In genomic region chr2:179218848-179219594, GRCh38 we compare ENCODE assay signal across 8 cellular contexts. TPM values are rescaled to one million over a fixed set of nuclear protein-coding genes. Genes with fewer than 3 reads are reported as not detected.
DNase-seq lines count a peak whose midpoint lies in the region; ATAC-seq and TF ChIP-seq lines count a peak whose summit lies in the region.

No MANE protein-coding gene starts in this region.

- no peaks in the 10 kb centered on the region for H3K36me3 Mint-ChIP-seq in activated CD8-positive, alpha-beta T cell treated with anti-CD3 and anti-CD28 coated beads, Interleukin-2, amount 10 ng/mL, durations not matched to agents 7 days and 5 days (ENCODE audit: low read depth)
- no peaks in the 10 kb centered on the region for H3K36me3 Mint-ChIP-seq in naive thymus-derived CD4-positive, alpha-beta T cell

- intact Hi-C loops in esophagus muscularis mucosa (cut with DNase I) (no loop called here), stomach (cut with DNase I; ENCODE audit: low total_unique reads) (no loop called here)
- intact Hi-C loops in naive thymus-derived CD4-positive, alpha-beta T cell (cut with micrococcal nuclease), result loop anchor here (1.0 to 5.0 kb wide), 12 partner anchors 20 to 858 kb away; partner anchors contain the start of gene SESTD1 (in 1 of the 2)

- peak; percentile 69 for TF ChIP-seq CTCF in BE2C (IDR thresholded peaks at IDR 0.05; ENCODE audit: low read depth, low read length)
- peak; percentile 84 to 94 (median 86) for TF ChIP-seq CTCF in esophagus muscularis mucosa (IDR thresholded peaks at IDR 0.05)
- peak in 5 of 7 experiments; percentile 56 to 81 (median 75) for TF ChIP-seq CTCF in stomach (IDR thresholded peaks at IDR 0.05)

- POLR2A ChIA-PET in activated CD8-positive, alpha-beta T cell treated with anti-CD3 and anti-CD28 coated beads, Interleukin-2, amount 10 ng/mL, durations not matched to agents 7 days and 5 days (lab: Charles Lee), result no interaction called here
- POLR2A ChIA-PET in naive thymus-derived CD4-positive, alpha-beta T cell (lab: Charles Lee), result interaction anchor here (0.6 kb wide), 1 partner anchor 1761 kb away, joined by 3 read pairs; no protein-coding TSS in a partner anchor

- peak; percentile 86 for ATAC-seq in GM18907 (IDR thresholded peaks at IDR 0.05; ENCODE audit: unreplicated experiment)
- ATAC-seq in HG03378 (IDR thresholded peaks at IDR 0.05; ENCODE audit: unreplicated experiment), result peak; percentile 94
- ATAC-seq in activated CD8-positive, alpha-beta T cell treated with anti-CD3 and anti-CD28 coated beads, Interleukin-2, amount 10 ng/mL, durations not matched to agents 7 days and 5 days, result peak; percentile 53
- ATAC-seq in naive thymus-derived CD4-positive, alpha-beta T cell, result peak; percentile 72

- H3K4me1 ChIP-seq in BE2C (no peaks in the 10 kb centered on the region), esophagus muscularis mucosa (peaks cover 6 to 31% (median 24%) of the 10 kb centered on the region in 4 donors), stomach (peaks cover 0 to 22% (median 8%) of the 10 kb centered on the region in 4 donors)
- no peaks in the 10 kb centered on the region for H3K4me1 ChIP-seq in naive thymus-derived CD4-positive, alpha-beta T cell (ENCODE audit: control insufficient read depth in 2 of 2, insufficient read depth in 2 of 2, low read length in 2 of 2)

- WGBS in esophagus muscularis mucosa, result 55% methylated on average over 4 of the region's 4 CpGs
- WGBS in stomach, 5 donors, result 48 to 62% (median 54%) methylated on average over 4 of the region's 4 CpGs

- CTCF ChIA-PET in activated CD8-positive, alpha-beta T cell treated with anti-CD3 and anti-CD28 coated beads, Interleukin-2, amount 10 ng/mL, durations not matched to agents 7 days and 5 days (lab: Charles Lee), result interaction anchor here (0.6 to 1.1 kb wide), 15 partner anchors 11 to 458 kb away, joined by 3 to 5 read pairs (median 3); no protein-coding TSS in a partner anchor
- CTCF ChIA-PET in naive thymus-derived CD4-positive, alpha-beta T cell (lab: Charles Lee), result interaction anchor here (0.7 to 2.5 kb wide), 6 partner anchors 21 to 715 kb away, joined by 3 to 13 read pairs (median 4); no protein-coding TSS in a partner anchor

- DNase-seq in BE2C (peak; percentile 27), NCI-H524 treated with DMSO at 0.1 percent for 48 hours (lab: John Stamatoyannopoulos, UW) (peak; percentile 34), esophagus muscularis mucosa (ENCODE audit: extremely low spot score) (no peak), stomach (peak; percentile 75)
- peak; percentile 68 for DNase-seq in activated CD8-positive, alpha-beta T cell treated with anti-CD3 and anti-CD28 coated beads, Interleukin-2, amount 10 ng/mL, durations not matched to agents 7 days and 5 days
- DNase-seq in naive thymus-derived CD4-positive, alpha-beta T cell, result peak in 8 of 9 donors; percentile 12 to 53 (median 34)

- H3K27ac ChIP-seq in esophagus muscularis mucosa (replicated peaks in 1 of 4), result no peak overlapping the region
- H3K27ac ChIP-seq in naive thymus-derived CD4-positive, alpha-beta T cell (ENCODE audit: low read depth, low read length), result no peak overlapping the region
- no peak overlapping the region for H3K27ac ChIP-seq in stomach

- H3K9me3 Mint-ChIP-seq in activated CD8-positive, alpha-beta T cell treated with anti-CD3 and anti-CD28 coated beads, Interleukin-2, amount 10 ng/mL, durations not matched to agents 7 days and 5 days (ENCODE audit: insufficient read depth), result no peaks in the 10 kb centered on the region
- H3K9me3 Mint-ChIP-seq in naive thymus-derived CD4-positive, alpha-beta T cell, result peaks cover 0 to 4% (median 0%) of the 10 kb centered on the region in 11 donors

- H3K4me3 Mint-ChIP-seq in activated CD8-positive, alpha-beta T cell treated with anti-CD3 and anti-CD28 coated beads, Interleukin-2, amount 10 ng/mL, durations not matched to agents 7 days and 5 days, result no peak overlapping the region
- H3K4me3 Mint-ChIP-seq in naive thymus-derived CD4-positive, alpha-beta T cell, result no peak overlapping the region

- peaks cover 10% of the 10 kb centered on the region for H3K27me3 Mint-ChIP-seq in activated CD8-positive, alpha-beta T cell treated with anti-CD3 and anti-CD28 coated beads, Interleukin-2, amount 10 ng/mL, durations not matched to agents 7 days and 5 days (ENCODE audit: low read depth)
- peaks cover 0 to 7% (median 0%) of the 10 kb centered on the region in 5 donors for H3K27me3 Mint-ChIP-seq in naive thymus-derived CD4-positive, alpha-beta T cell

- no peak overlapping the region for H3K27ac Mint-ChIP-seq in activated CD8-positive, alpha-beta T cell treated with anti-CD3 and anti-CD28 coated beads, Interleukin-2, amount 10 ng/mL, durations not matched to agents 7 days and 5 days
- no peak overlapping the region for H3K27ac Mint-ChIP-seq in naive thymus-derived CD4-positive, alpha-beta T cell

- H3K27me3 ChIP-seq in BE2C (no peaks in the 10 kb centered on the region), esophagus muscularis mucosa (no peaks in the 10 kb centered on the region), stomach (no peaks in the 10 kb centered on the region)
- H3K27me3 ChIP-seq in naive thymus-derived CD4-positive, alpha-beta T cell (ENCODE audit: control insufficient read depth in 2 of 2, insufficient read depth in 2 of 2, low read length in 2 of 2), result no peaks in the 10 kb centered on the region

- H3K4me3 ChIP-seq in BE2C (ENCODE audit: low read depth, low read length), result no peak overlapping the region
- no peak overlapping the region for H3K4me3 ChIP-seq in esophagus muscularis mucosa
- no peak overlapping the region for H3K4me3 ChIP-seq in naive thymus-derived CD4-positive, alpha-beta T cell (ENCODE audit: low read length)
- H3K4me3 ChIP-seq in stomach, result no peak overlapping the region

- no peaks in the 10 kb centered on the region for H3K36me3 ChIP-seq in BE2C
- no peaks in the 10 kb centered on the region for H3K36me3 ChIP-seq in esophagus muscularis mucosa
- H3K36me3 ChIP-seq in naive thymus-derived CD4-positive, alpha-beta T cell (ENCODE audit: control insufficient read depth in 2 of 3, insufficient read depth in 3 of 3, low read length in 3 of 3), result no peaks in the 10 kb centered on the region
- no peaks in the 10 kb centered on the region for H3K36me3 ChIP-seq in stomach

- no peaks in the 10 kb centered on the region for H3K4me1 Mint-ChIP-seq in activated CD8-positive, alpha-beta T cell treated with anti-CD3 and anti-CD28 coated beads, Interleukin-2, amount 10 ng/mL, durations not matched to agents 7 days and 5 days (ENCODE audit: low read depth)
- no peaks in the 10 kb centered on the region for H3K4me1 Mint-ChIP-seq in naive thymus-derived CD4-positive, alpha-beta T cell

- H3K9me3 ChIP-seq in BE2C, result no peaks in the 10 kb centered on the region
- H3K9me3 ChIP-seq in esophagus muscularis mucosa, result no peaks in the 10 kb centered on the region
- H3K9me3 ChIP-seq in naive thymus-derived CD4-positive, alpha-beta T cell (ENCODE audit: control insufficient read depth in 2 of 3, low read length in 3 of 3), result no peaks in the 10 kb centered on the region
- H3K9me3 ChIP-seq in stomach, result no peaks in the 10 kb centered on the region

- TF ChIP-seq EP300 in esophagus muscularis mucosa (IDR thresholded peaks at IDR 0.05), result no peak
- TF ChIP-seq EP300 in stomach (IDR thresholded peaks at IDR 0.05), result no peak

- TF ChIP-seq POLR2A in esophagus muscularis mucosa (IDR thresholded peaks at IDR 0.05; ENCODE audit: low read depth) (no peak), stomach (IDR thresholded peaks at IDR 0.05) (no peak)

RNA-seq across cellular contexts. Expression of gene SESTD1, which starts 45.6 kb away (rescaled TPM):
- polyA plus RNA-seq in BE2C (2012; ENCODE audit: insufficient read depth, insufficient read length, low read depth), result 0.05 TPM
- total RNA-seq in activated CD8-positive, alpha-beta T cell treated with anti-CD3 and anti-CD28 coated beads, Interleukin-2, amount 10 ng/mL, durations not matched to agents 7 days and 5 days, result 10 to 100 TPM; 15.4 to 15.7 TPM
- total RNA-seq in esophagus muscularis mucosa (10 to 100 TPM; 48.9 to 57.3 (median 53.3) TPM), stomach (100 to 1,000 TPM in 1 of 5 donors, 10 to 100 TPM in 4; 13.4 to 159 (median 51.1) TPM)
- 10 to 100 TPM in 2 of 5 experiments, 1 to 10 TPM in 3; 6.1 to 23.2 (median 8.1) TPM for total RNA-seq in naive thymus-derived CD4-positive, alpha-beta T cell
- 1 to 10 TPM; 1.2 to 2.5 TPM for polyA plus RNA-seq in naive thymus-derived CD4-positive, alpha-beta T cell
- polyA plus RNA-seq in stomach, result 10 to 100 TPM in 2 of 3 donors, 1 to 10 TPM in 1; 7.4 to 15.3 (median 12.7) TPM

Comparison
In these comparisons a context has a peak if more than half of its experiments do, and no peak if none do; other contexts are left out.
1. intact Hi-C loops: an anchor here in naive thymus-derived CD4-positive, alpha-beta T cell (1.0 to 5.0 kb wide); none called in esophagus muscularis mucosa and stomach.